In genomic region chr4:39528056-39528465, GRCh38 we compare ENCODE assay signal across 8 cellular contexts. TPM values are rescaled to one million over a fixed set of nuclear protein-coding genes. Genes with fewer than 3 reads are reported as not detected.
DNase-seq lines count a peak whose midpoint lies in the region; ATAC-seq and TF ChIP-seq lines count a peak whose summit lies in the region.

No MANE protein-coding gene starts in this region.

- H3K9me3 ChIP-seq in heart left ventricle, result peaks cover 0 to 6% (median 0%) of the 10 kb centered on the region in 12 donors

- H3K4me3 ChIP-seq in AG04449 (ENCODE audit: low read depth, low read length) (peak overlapping the region; percentile 93), HFF-Myc (replicated peaks; ENCODE audit: low read depth, low read length) (peak overlapping the region; percentile 94), heart left ventricle (peak overlapping the region; percentile 54 to 97 (median 76)), retinal pigment epithelial cell (ENCODE audit: low read length) (peak overlapping the region; percentile 95)

- H3K4me1 Mint-ChIP-seq in activated T-helper 2 cell treated with anti-CD3 and anti-CD28 coated beads, Interferon-gamma antibody, Interleukin-2, Interleukin-4, amounts not matched to agents 10 μg/mL and 5 μg/mL and 100 μg/mL, durations not matched to agents 14 hours and 24 hours and 36 hours (ENCODE audit: low read depth), result peaks cover 16% of the 10 kb centered on the region

- peak overlapping the region; percentile 46 for H3K27ac Mint-ChIP-seq in activated T-helper 2 cell treated with anti-CD3 and anti-CD28 coated beads, Interferon-gamma antibody, Interleukin-2, Interleukin-4, amounts not matched to agents 10 μg/mL and 5 μg/mL and 100 μg/mL, durations not matched to agents 14 hours and 24 hours and 36 hours

- H3K4me1 ChIP-seq in heart left ventricle, result peaks cover 0 to 30% (median 17%) of the 10 kb centered on the region in 12 donors

- POLR2A ChIA-PET in AG04449 (lab: Yijun Ruan, JAX), result interaction anchor here (1.0 to 3.7 kb wide), 5 partner anchors 17 to 110 kb away, joined by 3 to 87 read pairs (median 6); partner anchors contain the start of gene SMIM14

- peaks cover 0 to 21% (median 8%) of the 10 kb centered on the region in 9 donors for H3K36me3 ChIP-seq in heart left ventricle

- no peaks in the 10 kb centered on the region for H3K27me3 Mint-ChIP-seq in activated T-helper 2 cell treated with anti-CD3 and anti-CD28 coated beads, Interferon-gamma antibody, Interleukin-2, Interleukin-4, amounts not matched to agents 10 μg/mL and 5 μg/mL and 100 μg/mL, durations not matched to agents 14 hours and 24 hours and 36 hours (ENCODE audit: low read depth)

- H3K27me3 ChIP-seq in heart left ventricle, result no peaks in the 10 kb centered on the region

- TF ChIP-seq CTCF in AG04449 (IDR thresholded peaks at IDR 0.05; ENCODE audit: insufficient read depth, low read length, missing control alignments) (no peak), HFF-Myc (IDR thresholded peaks at IDR 0.05; ENCODE audit: low read depth, low read length, missing control alignments) (no peak), heart left ventricle (IDR thresholded peaks at IDR 0.05) (no peak), retinal pigment epithelial cell (conservative IDR thresholded peaks at IDR 0.05; ENCODE audit: low read depth, low read length) (no peak)

- intact Hi-C loops in activated T-helper 2 cell treated with anti-CD3 and anti-CD28 coated beads, Interferon-gamma antibody, Interleukin-2, Interleukin-4, amounts not matched to agents 10 μg/mL and 5 μg/mL and 100 μg/mL, durations not matched to agents 14 hours and 24 hours and 36 hours (cut with micrococcal nuclease), result loop anchor here (5.0 kb wide), 2 partner anchors 71 to 169 kb away; partner anchors contain the start of genes LIAS, RPL9 and UBE2K
- intact Hi-C loops in heart left ventricle (cut with DNase I), result loop anchor here in 8 of 10 donors (5.0 to 10.0 kb wide), 7 partner anchors 71 to 527 kb away; partner anchors contain the start of genes SMIM14 (in 5 of the 8), PDS5A (in 3 of the 8), UBE2K (in 3 of the 8) and LIAS (in 2 of the 8)

- H3K4me3 Mint-ChIP-seq in activated T-helper 2 cell treated with anti-CD3 and anti-CD28 coated beads, Interferon-gamma antibody, Interleukin-2, Interleukin-4, amounts not matched to agents 10 μg/mL and 5 μg/mL and 100 μg/mL, durations not matched to agents 14 hours and 24 hours and 36 hours (ENCODE audit: low read depth), result peak overlapping the region; percentile 98

- no peak for TF ChIP-seq POLR2A in heart left ventricle (IDR thresholded peaks at IDR 0.05)

- H3K9me3 Mint-ChIP-seq in activated T-helper 2 cell treated with anti-CD3 and anti-CD28 coated beads, Interferon-gamma antibody, Interleukin-2, Interleukin-4, amounts not matched to agents 10 μg/mL and 5 μg/mL and 100 μg/mL, durations not matched to agents 14 hours and 24 hours and 36 hours, result peaks cover 30% of the 10 kb centered on the region

- peak; percentile 6 to 65 (median 58) for ATAC-seq in heart left ventricle
- ATAC-seq in HG02884 (IDR thresholded peaks at IDR 0.05; ENCODE audit: unreplicated experiment), result no peak
- ATAC-seq in GM19467 (IDR thresholded peaks at IDR 0.05; ENCODE audit: unreplicated experiment), result no peak

- H3K36me3 Mint-ChIP-seq in activated T-helper 2 cell treated with anti-CD3 and anti-CD28 coated beads, Interferon-gamma antibody, Interleukin-2, Interleukin-4, amounts not matched to agents 10 μg/mL and 5 μg/mL and 100 μg/mL, durations not matched to agents 14 hours and 24 hours and 36 hours (ENCODE audit: low read depth), result peaks cover 31% of the 10 kb centered on the region

- CTCF ChIA-PET in AG04449 (lab: Yijun Ruan, JAX), result interaction anchor here (5.0 kb wide), 1 partner anchor 59 kb away, joined by 21 read pairs; no protein-coding TSS in a partner anchor

- no peak for DNase-seq in AG04449 (ENCODE audit: low read depth, low spot score)
- no peak for DNase-seq in HFF-Myc (ENCODE audit: extremely low read depth, low read depth)
- no peak for DNase-seq in activated T-helper 2 cell treated with anti-CD3 and anti-CD28 coated beads, Interferon-gamma antibody, Interleukin-2, Interleukin-4, amounts not matched to agents 10 μg/mL and 5 μg/mL and 100 μg/mL, durations not matched to agents 14 hours and 24 hours and 36 hours (ENCODE audit: low spot score)
- DNase-seq in heart left ventricle, result peak in 1 of 5 donors; percentile 91
- DNase-seq in retinal pigment epithelial cell (ENCODE audit: low read depth), result no peak
- no peak for DNase-seq in putamen (ENCODE audit: low spot score)

- H3K27ac ChIP-seq in heart left ventricle, result peak overlapping the region; percentile 87 to 97 (median 95)

- 0 to 1% (median 0%) methylated on average over 8 to 22 of the region's 22 CpGs for WGBS in heart left ventricle, 4 donors

RNA-seq across cellular contexts. Expression of gene UGDH, which starts 0.8 kb away (rescaled TPM):
- total RNA-seq in activated T-helper 2 cell treated with anti-CD3 and anti-CD28 coated beads, Interferon-gamma antibody, Interleukin-2, Interleukin-4, amounts not matched to agents 10 μg/mL and 5 μg/mL and 100 μg/mL, durations not matched to agents 14 hours and 24 hours and 36 hours, result 34.8 and 40.1 TPM in 2 replicates
- 10 to 100 TPM in 8 of 9 donors, 1 to 10 TPM in 1; 7.3 to 28.6 (median 16.5) TPM for total RNA-seq in heart left ventricle
- 10 to 100 TPM in 1 of 2 donors, 1 to 10 TPM in 1; 2.3 to 10.6 TPM for polyA plus RNA-seq in heart left ventricle

Comparison
In these comparisons a context has a peak if more than half of its experiments do, and no peak if none do; other contexts are left out.
1. ATAC-seq: peak in heart left ventricle (4 of 4); none in HG02884 (single experiment) and GM19467 (single experiment).
2. Peak in every context shown above with its lines, with median percentiles within 50 percentile points of each other: H3K4me3 ChIP-seq.